Comparison of ENCODE assay signal across 26 cellular contexts in the genomic region with DNA sequence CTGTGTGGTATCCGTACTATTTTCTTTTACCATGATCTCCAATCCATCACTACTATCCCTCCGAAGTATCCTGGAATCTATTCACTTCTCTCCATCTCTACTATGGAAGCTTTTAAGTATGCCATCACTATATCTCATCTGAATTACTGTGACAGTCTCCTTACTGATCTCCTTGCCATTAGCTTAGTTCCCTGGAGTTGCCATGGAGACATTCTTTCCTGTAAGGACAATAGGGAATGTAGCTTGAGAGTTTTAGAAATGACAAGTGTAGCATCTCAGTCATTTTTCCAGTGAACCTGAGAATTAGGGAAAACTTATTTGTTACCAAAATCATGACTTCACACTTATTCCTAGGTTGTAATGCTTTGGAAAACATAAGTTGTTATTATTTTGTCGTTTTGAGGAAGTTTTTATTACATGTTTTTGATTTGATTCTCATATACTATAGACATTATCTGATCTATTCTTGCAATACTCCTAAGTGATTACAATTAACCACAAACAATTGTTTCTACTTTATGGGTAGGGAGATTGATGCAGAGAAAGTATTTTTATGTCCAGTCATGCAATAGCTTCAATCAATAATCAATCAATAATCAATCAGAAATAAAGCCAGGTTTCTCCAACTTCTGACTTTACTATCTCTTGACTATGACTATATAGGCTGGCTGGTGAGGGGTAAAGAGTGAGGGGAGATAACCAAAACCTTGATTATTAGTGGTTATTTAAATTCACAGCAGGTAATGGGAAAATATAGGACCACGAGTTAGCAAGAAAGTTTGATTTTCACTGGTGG.
"Had no signal": no experiment of that assay in that cellular context is flagged by ENCODE, and none has a peak within 500 bp of the region (broad histone marks: within the 10 kb centered on the region; RNA-seq: fewer than 3 reads in every experiment).

No MANE protein-coding gene starts in this region.

- H3K9me3 ChIP-seq: Peyer's patch had no signal

- H3K27me3 Mint-ChIP-seq: activated CD8-positive, alpha-beta T cell treated with anti-CD3 and anti-CD28 coated beads for 36 hours; activated naive CD4-positive, alpha-beta T cell treated with anti-CD3 and anti-CD28 coated beads, Interleukin-2, amount 10 ng/mL, durations not matched to agents 7 days and 5 days; activated naive CD8-positive, alpha-beta T cell treated with anti-CD3 and anti-CD28 coated beads for 36 hours had no signal

- H3K4me3 Mint-ChIP-seq: activated CD8-positive, alpha-beta T cell treated with anti-CD3 and anti-CD28 coated beads for 36 hours; activated naive CD4-positive, alpha-beta T cell treated with anti-CD3 and anti-CD28 coated beads, Interleukin-2, amount 10 ng/mL, durations not matched to agents 7 days and 5 days; activated naive CD8-positive, alpha-beta T cell treated with anti-CD3 and anti-CD28 coated beads for 36 hours; activated T-cell treated with anti-CD3 and anti-CD28 coated beads, Interleukin-2, amount 50 U/mL, for 72 hours; T-helper 1 cell treated with Interleukin-12 subunit alpha and Interleukin-12 subunit beta and Interleukin-4 antibody, amounts not matched to agents 30 μg/mL and 1 μg/mL, for 36 hours had no signal

- H3K27ac ChIP-seq: cardiac muscle cell, Peyer's patch, RWPE1 had no signal

- H3K4me1 Mint-ChIP-seq: activated naive CD4-positive, alpha-beta T cell treated with anti-CD3 and anti-CD28 coated beads, Interleukin-2, amount 10 ng/mL, durations not matched to agents 7 days and 5 days; activated naive CD8-positive, alpha-beta T cell treated with anti-CD3 and anti-CD28 coated beads for 36 hours had no signal

- H3K4me3 ChIP-seq: cardiac muscle cell, Peyer's patch had no signal

- H3K27ac Mint-ChIP-seq: activated CD8-positive, alpha-beta T cell treated with anti-CD3 and anti-CD28 coated beads for 36 hours; activated naive CD4-positive, alpha-beta T cell treated with anti-CD3 and anti-CD28 coated beads, Interleukin-2, amount 10 ng/mL, durations not matched to agents 7 days and 5 days; activated naive CD8-positive, alpha-beta T cell treated with anti-CD3 and anti-CD28 coated beads for 36 hours; activated T-cell treated with anti-CD3 and anti-CD28 coated beads, Interleukin-2, amount 50 U/mL, for 72 hours; activated T-helper 2 cell treated with anti-CD3 and anti-CD28 coated beads, Interferon-gamma antibody, Interleukin-2, Interleukin-4, amounts not matched to agents 10 μg/mL and 5 μg/mL and 100 μg/mL, durations not matched to agents 14 hours and 24 hours and 36 hours; T-helper 1 cell treated with Interleukin-12 subunit alpha and Interleukin-12 subunit beta and Interleukin-4 antibody, amounts not matched to agents 30 μg/mL and 1 μg/mL, for 36 hours had no signal

- DNase-seq: activated CD4-positive, alpha-beta T cell treated with anti-CD3 and anti-CD28 coated beads for 4 hours; activated CD8-positive, alpha-beta memory T cell treated with anti-CD3 and anti-CD28 coated beads, Interleukin-2, amount 50 U/mL, for 4 hours; activated CD8-positive, alpha-beta T cell treated with anti-CD3 and anti-CD28 coated beads for 36 hours; activated gamma-delta T cell treated with Interleukin-2 at 50 U/mL for 16 hours; activated naive CD4-positive, alpha-beta T cell treated with anti-CD3 and anti-CD28 coated beads, Interleukin-2, amount 10 ng/mL, durations not matched to agents 7 days and 5 days; activated naive CD8-positive, alpha-beta T cell treated with anti-CD3 and anti-CD28 coated beads for 36 hours; activated T-cell treated with anti-CD3 and anti-CD28 coated beads, Interleukin-2, amount 50 U/mL, for 72 hours; brain microvascular endothelial cell; cerebellar nuclear complex; MM.1S; NCI-H1105 treated with DMSO at 0.1 percent for 48 hours; NCI-H1436 treated with DMSO at 0.1 percent for 48 hours; NCI-H187; NCI-H2081; NCI-H2171; NCI-H226; NCI-H526; NK-92 treated with Interleukin-12 subunit alpha and Interleukin-12 subunit beta, amount 100 ng/mL, for 24 hours; OCI-M1; Peyer's patch; SHP77 had no signal

- H3K36me3 Mint-ChIP-seq: activated naive CD4-positive, alpha-beta T cell treated with anti-CD3 and anti-CD28 coated beads, Interleukin-2, amount 10 ng/mL, durations not matched to agents 7 days and 5 days; activated naive CD8-positive, alpha-beta T cell treated with anti-CD3 and anti-CD28 coated beads for 36 hours had no signal

- H3K36me3 ChIP-seq: brain microvascular endothelial cell, cardiac muscle cell, Peyer's patch had no signal

- H3K27me3 ChIP-seq: brain microvascular endothelial cell, cardiac muscle cell, Peyer's patch had no signal

- H3K9me3 Mint-ChIP-seq: activated CD8-positive, alpha-beta T cell treated with anti-CD3 and anti-CD28 coated beads for 36 hours; activated T-helper 2 cell treated with anti-CD3 and anti-CD28 coated beads, Interferon-gamma antibody, Interleukin-2, Interleukin-4, amounts not matched to agents 10 μg/mL and 5 μg/mL and 100 μg/mL, durations not matched to agents 14 hours and 24 hours and 36 hours; T-helper 1 cell treated with Interleukin-12 subunit alpha and Interleukin-12 subunit beta and Interleukin-4 antibody, amounts not matched to agents 30 μg/mL and 1 μg/mL, for 36 hours had no signal

- ATAC-seq: activated CD4-positive, CD25-positive, alpha-beta regulatory T cell treated with anti-CD3 and anti-CD28 coated beads, Interleukin-2, amount 50 U/mL, for 24 hours; activated CD8-positive, alpha-beta T cell treated with anti-CD3 and anti-CD28 coated beads for 36 hours; activated T-cell treated with anti-CD3 and anti-CD28 coated beads, Interleukin-2, amount 50 U/mL, for 72 hours had no signal
